15 cellular contexts compared by ENCODE assay signal in the genomic region with DNA sequence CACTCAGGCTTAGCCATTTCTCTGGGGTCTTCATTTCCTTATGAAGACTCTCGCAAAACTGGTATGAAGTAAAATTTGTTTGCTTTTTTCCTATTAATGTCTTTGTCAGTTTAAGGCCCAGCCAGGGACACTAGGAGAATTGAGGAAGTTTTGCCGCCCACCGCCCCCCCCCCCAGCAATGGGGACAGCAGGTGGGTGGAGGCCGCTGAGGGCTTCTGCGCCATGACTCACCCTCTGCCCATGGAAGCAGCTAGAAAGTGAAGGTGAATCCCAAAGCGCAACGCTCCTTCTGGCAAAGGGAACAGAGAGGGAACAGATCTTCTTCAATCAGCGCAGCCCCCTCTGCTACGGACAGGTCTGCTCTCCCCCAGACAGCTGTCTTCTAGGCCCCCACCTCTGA. TPM values are rescaled to one million over a fixed set of nuclear protein-coding genes. Genes with fewer than 3 reads are reported as not detected.
DNase-seq lines count a peak whose midpoint lies in the region; ATAC-seq lines count a peak whose summit lies in the region.
"Had no signal": no experiment of that assay in that cellular context is flagged by ENCODE, and none has a peak within 500 bp of the region (broad histone marks: within the 10 kb centered on the region; RNA-seq: fewer than 3 reads in every experiment).

No MANE protein-coding gene starts in this region.

- no peak for ATAC-seq in HG03097 (IDR thresholded peaks at IDR 0.05; ENCODE audit: low FRiP score, unreplicated experiment)
- ATAC-seq: activated CD8-positive, alpha-beta memory T cell treated with anti-CD3 and anti-CD28 coated beads, Interleukin-2, amount 10 ng/mL, durations not matched to agents 7 days and 5 days; SK-N-SH treated with all-trans-retinoic acid at 6 μM for 48 hours had no signal

- no peak overlapping the region for H3K4me3 ChIP-seq in skin epidermis

- H3K9me3 Mint-ChIP-seq in activated CD4-positive, alpha-beta T cell treated with anti-CD3 and anti-CD28 coated beads, Interleukin-2, amount 10 ng/mL, durations not matched to agents 24 days and 14 days: no peaks in the 10 kb centered on the region
- H3K9me3 Mint-ChIP-seq in dendritic cell treated with granulocyte-macrophage colony-stimulating factor and Interleukin-4, amounts not matched to agents 40 ng/mL and 50 ng/mL, for 4 days: peaks cover 15% of the 10 kb centered on the region

- peaks cover 46% of the 10 kb centered on the region for H3K4me1 Mint-ChIP-seq in activated CD4-positive, alpha-beta T cell treated with anti-CD3 and anti-CD28 coated beads, Interleukin-2, amount 10 ng/mL, durations not matched to agents 24 days and 14 days
- peaks cover 79% of the 10 kb centered on the region for H3K4me1 Mint-ChIP-seq in dendritic cell treated with granulocyte-macrophage colony-stimulating factor and Interleukin-4, amounts not matched to agents 40 ng/mL and 50 ng/mL, for 4 days (ENCODE audit: low read depth)

- no peak overlapping the region for H3K4me3 Mint-ChIP-seq in activated CD4-positive, alpha-beta T cell treated with anti-CD3 and anti-CD28 coated beads, Interleukin-2, amount 10 ng/mL, durations not matched to agents 24 days and 14 days
- no peak overlapping the region for H3K4me3 Mint-ChIP-seq in dendritic cell treated with granulocyte-macrophage colony-stimulating factor and Interleukin-4, amounts not matched to agents 40 ng/mL and 50 ng/mL, for 4 days
- H3K4me3 Mint-ChIP-seq: activated CD8-positive, alpha-beta memory T cell treated with anti-CD3 and anti-CD28 coated beads, Interleukin-2, amount 10 ng/mL, durations not matched to agents 7 days and 5 days had no signal

- H3K27ac Mint-ChIP-seq in activated CD4-positive, alpha-beta T cell treated with anti-CD3 and anti-CD28 coated beads, Interleukin-2, amount 10 ng/mL, durations not matched to agents 24 days and 14 days: peak overlapping the region; percentile 72
- peak overlapping the region; percentile 99 for H3K27ac Mint-ChIP-seq in dendritic cell treated with granulocyte-macrophage colony-stimulating factor and Interleukin-4, amounts not matched to agents 40 ng/mL and 50 ng/mL, for 4 days

- intact Hi-C loops in activated CD4-positive, alpha-beta T cell treated with anti-CD3 and anti-CD28 coated beads, Interleukin-2, amount 10 ng/mL, durations not matched to agents 24 days and 14 days (cut with micrococcal nuclease): no loop called here
- intact Hi-C loops in dendritic cell treated with granulocyte-macrophage colony-stimulating factor and Interleukin-4, amounts not matched to agents 40 ng/mL and 50 ng/mL, for 4 days (cut with micrococcal nuclease): loop anchor here (5.0 kb wide), 1 partner anchor 71 kb away; no protein-coding TSS in a partner anchor

- no peaks in the 10 kb centered on the region for H3K27me3 Mint-ChIP-seq in activated CD4-positive, alpha-beta T cell treated with anti-CD3 and anti-CD28 coated beads, Interleukin-2, amount 10 ng/mL, durations not matched to agents 24 days and 14 days
- no peaks in the 10 kb centered on the region for H3K27me3 Mint-ChIP-seq in dendritic cell treated with granulocyte-macrophage colony-stimulating factor and Interleukin-4, amounts not matched to agents 40 ng/mL and 50 ng/mL, for 4 days
- H3K27me3 Mint-ChIP-seq: activated CD8-positive, alpha-beta memory T cell treated with anti-CD3 and anti-CD28 coated beads, Interleukin-2, amount 10 ng/mL, durations not matched to agents 7 days and 5 days had no signal

- no peak for DNase-seq in activated CD4-positive, alpha-beta T cell treated with anti-CD3 and anti-CD28 coated beads, Interleukin-2, amount 10 ng/mL, durations not matched to agents 24 days and 14 days
- no peak for DNase-seq in activated CD4-positive, alpha-beta T cell treated with anti-CD3 and anti-CD28 coated beads, Interleukin-2, amount 50 U/mL, for 1 hour
- DNase-seq in MV-4-11 (lab: John Stamatoyannopoulos, UW) (peak; percentile 13), globus pallidus (ENCODE audit: low spot score) (no peak), T-helper 2 cell (no peak)
- DNase-seq: activated CD8-positive, alpha-beta memory T cell treated with anti-CD3 and anti-CD28 coated beads, Interleukin-2, amount 10 ng/mL, durations not matched to agents 7 days and 5 days; foreskin fibroblast; HCEC 1CT; midbrain; NCI-H146; NCI-H510A treated with DMSO at 0.1 percent for 48 hours had no signal

- peaks cover 63% of the 10 kb centered on the region for H3K36me3 Mint-ChIP-seq in activated CD4-positive, alpha-beta T cell treated with anti-CD3 and anti-CD28 coated beads, Interleukin-2, amount 10 ng/mL, durations not matched to agents 24 days and 14 days (ENCODE audit: low read depth)
- peaks cover 62% of the 10 kb centered on the region for H3K36me3 Mint-ChIP-seq in dendritic cell treated with granulocyte-macrophage colony-stimulating factor and Interleukin-4, amounts not matched to agents 40 ng/mL and 50 ng/mL, for 4 days (ENCODE audit: low read depth)

- peak overlapping the region in 16 of 21 experiments; percentile 42 to 95 (median 65) for H3K27ac ChIP-seq in skin epidermis

RNA-seq across cellular contexts. Expression of gene MARF1, which starts 49.7 kb away (rescaled TPM):
- total RNA-seq in activated CD4-positive, alpha-beta T cell treated with anti-CD3 and anti-CD28 coated beads, Interleukin-2, amount 10 ng/mL, durations not matched to agents 24 days and 14 days: 55.6 and 56.2 TPM in 2 replicates

RNA-seq across cellular contexts. Expression of gene NDE1, which starts 56.8 kb away (rescaled TPM):
- 85.4 and 85.8 TPM in 2 replicates for total RNA-seq in activated CD4-positive, alpha-beta T cell treated with anti-CD3 and anti-CD28 coated beads, Interleukin-2, amount 10 ng/mL, durations not matched to agents 24 days and 14 days
